In the genomic region with DNA sequence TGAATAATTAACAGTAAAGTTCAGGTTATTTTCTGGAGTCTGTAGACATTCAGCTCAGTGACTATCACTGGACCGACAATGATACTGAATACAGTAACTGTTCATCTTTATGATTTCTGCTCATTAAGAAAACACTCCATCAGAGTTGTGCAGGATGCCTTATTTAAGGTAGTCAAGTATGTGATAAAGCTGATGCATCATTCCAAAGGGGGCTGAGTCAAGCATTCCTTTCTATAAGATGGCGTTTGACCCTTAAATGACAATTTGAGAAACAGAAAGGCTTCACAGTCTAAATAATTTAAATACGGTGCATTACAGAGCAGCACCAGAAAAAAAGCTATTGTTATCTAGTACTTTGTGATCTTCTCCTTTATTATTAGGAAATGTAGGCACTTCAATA, we compare ENCODE assay signal across 20 cellular contexts.
A peak's percentile ranks its signal among the peaks of the same experiment; 100 is the strongest.
DNase-seq lines count a peak whose midpoint lies in the region; ATAC-seq and TF ChIP-seq lines count a peak whose summit lies in the region.
"Had no signal": no experiment of that assay in that cellular context is flagged by ENCODE, and none has a peak within 500 bp of the region (broad histone marks: within the 10 kb centered on the region; RNA-seq: fewer than 3 reads in every experiment).

No MANE protein-coding gene starts in this region.

- TF ChIP-seq CTCF in brain (conservative IDR thresholded peaks at IDR 0.05) (no peak), type B pancreatic cell (conservative IDR thresholded peaks at IDR 0.05) (no peak)

- H3K18ac ChIP-seq in mesendoderm (ENCODE audit: low read length): peak overlapping the region; percentile 12

- H4K8ac ChIP-seq in mesendoderm (ENCODE audit: low read depth, low read length): no peak overlapping the region

- WGBS in HUES64: 71% methylated on average over 3 of the region's 3 CpGs
- WGBS in mesendoderm (ENCODE audit: extremely low coverage, insufficient coverage, low lambda C conversion rate): no CpG with 5 or more reads among the region's 3 CpGs

- no peak overlapping the region for H3K56ac ChIP-seq in mesendoderm (ENCODE audit: low read length)

- peaks cover 51% of the 10 kb centered on the region for H3K4me1 ChIP-seq in HUES64 (ENCODE audit: insufficient read depth, low read length)
- H3K4me1 ChIP-seq in mesendoderm (ENCODE audit: control insufficient read depth, low read depth, low read length): peaks cover 4% of the 10 kb centered on the region
- H3K4me1 ChIP-seq: transverse colon had no signal

- H2BK5ac ChIP-seq in mesendoderm (ENCODE audit: low read length): no peak overlapping the region

- H3K36me3 ChIP-seq in HUES64 (ENCODE audit: insufficient read depth, low read length) (no peaks in the 10 kb centered on the region), mesendoderm (ENCODE audit: control insufficient read depth, insufficient read depth, low read length) (no peaks in the 10 kb centered on the region)
- H3K36me3 ChIP-seq: adrenal gland, transverse colon had no signal

- peaks cover 7% of the 10 kb centered on the region for H3K36me3 Mint-ChIP-seq in brain
- H3K36me3 Mint-ChIP-seq in type B pancreatic cell: no peaks in the 10 kb centered on the region
- H3K36me3 Mint-ChIP-seq: CD4-positive, alpha-beta memory T cell; mesothelial cell of epicardium had no signal

- no peak overlapping the region for H3K4me2 ChIP-seq in mesendoderm (ENCODE audit: low read length)

- peak; percentile 13 for DNase-seq in Daoy (ENCODE audit: low read depth)
- peak; percentile 59 for DNase-seq in mesendoderm
- DNase-seq in activated gamma-delta T cell (lab: John Stamatoyannopoulos, UW): no peak
- no peak for DNase-seq in type B pancreatic cell (ENCODE audit: extremely low spot score, unreplicated experiment)
- DNase-seq in DMS79 treated with DMSO at 0.1 percent for 48 hours (lab: John Stamatoyannopoulos, UW): no peak
- DNase-seq: activated CD4-positive, alpha-beta T cell treated with anti-CD3 and anti-CD28 coated beads, Interleukin-2, amount 50 U/mL, for 1 hour; activated effector memory CD4-positive, alpha-beta T cell treated with anti-CD3 and anti-CD28 coated beads, Interleukin-2, amount 50 U/mL, for 16 hours; CD4-positive, alpha-beta memory T cell; central memory CD4-positive, alpha-beta T cell; erythroblast; foreskin melanocyte; stimulated activated CD4-positive, alpha-beta T cell treated with anti-CD3 and anti-CD28 coated beads, Interleukin-4, amount 100 ng/mL, for 4 hours; stimulated activated naive CD8-positive, alpha-beta T cell treated with anti-CD3 and anti-CD28 coated beads, Interleukin-15, amount 100 ng/mL, for 72 hours; transverse colon had no signal

- H3K27ac Mint-ChIP-seq in brain (peak overlapping the region in 3 of 5 experiments; percentile 9 to 67 (median 58)), type B pancreatic cell (no peak overlapping the region)
- H3K27ac Mint-ChIP-seq: CD4-positive, alpha-beta memory T cell; stimulated activated naive CD8-positive, alpha-beta T cell treated with anti-CD3 and anti-CD28 coated beads, Interleukin-15, amount 100 ng/mL, for 72 hours had no signal

- no peak overlapping the region for H2AK5ac ChIP-seq in mesendoderm (ENCODE audit: low read length)

- H4K5ac ChIP-seq in mesendoderm (ENCODE audit: low read length): no peak overlapping the region

- H3K9ac ChIP-seq in HUES64 (ENCODE audit: low read depth, low read length) (peak overlapping the region; percentile 7; the same call in 1 of the 2 replicates), mesendoderm (ENCODE audit: low read length) (no peak overlapping the region)

- ATAC-seq in GM21390 (IDR thresholded peaks at IDR 0.05; ENCODE audit: unreplicated experiment): no peak
- ATAC-seq: stimulated activated naive CD8-positive, alpha-beta T cell treated with anti-CD3 and anti-CD28 coated beads, Interleukin-15, amount 100 ng/mL, for 72 hours had no signal

- no peaks in the 10 kb centered on the region for H3K9me3 ChIP-seq in HUES64 (ENCODE audit: insufficient read depth, low read depth, low read length)
- H3K9me3 ChIP-seq: adrenal gland, transverse colon had no signal

- peak overlapping the region; percentile 16 for H3K4ac ChIP-seq in mesendoderm (ENCODE audit: low read depth, low read length)

- no peak overlapping the region for H2BK15ac ChIP-seq in mesendoderm (replicated peaks; ENCODE audit: low read depth)

- H2BK120ac ChIP-seq in mesendoderm (ENCODE audit: low read depth, low read length): peak overlapping the region; percentile 82

- no peak overlapping the region for H3K23ac ChIP-seq in mesendoderm (ENCODE audit: low read length)

- H3K27me3 ChIP-seq in HUES64 (ENCODE audit: insufficient read depth, low read length) (no peaks in the 10 kb centered on the region), mesendoderm (ENCODE audit: insufficient read depth, low read length, poor library complexity) (no peaks in the 10 kb centered on the region)
- H3K27me3 ChIP-seq: adrenal gland, transverse colon had no signal

- H3K9me3 Mint-ChIP-seq in brain (no peaks in the 10 kb centered on the region), type B pancreatic cell (no peaks in the 10 kb centered on the region)
- H3K9me3 Mint-ChIP-seq: mesothelial cell of epicardium; neural crest cell; stimulated activated naive CD8-positive, alpha-beta T cell treated with anti-CD3 and anti-CD28 coated beads, Interleukin-15, amount 100 ng/mL, for 72 hours had no signal

- H3K4me3 Mint-ChIP-seq in brain (no peak overlapping the region), type B pancreatic cell (no peak overlapping the region)
- H3K4me3 Mint-ChIP-seq: CD4-positive, alpha-beta memory T cell; mesothelial cell of epicardium; stimulated activated naive CD8-positive, alpha-beta T cell treated with anti-CD3 and anti-CD28 coated beads, Interleukin-15, amount 100 ng/mL, for 72 hours had no signal

- peaks cover 99% of the 10 kb centered on the region for H3K4me1 Mint-ChIP-seq in brain
- peaks cover 35% of the 10 kb centered on the region for H3K4me1 Mint-ChIP-seq in type B pancreatic cell (ENCODE audit: unreplicated experiment)
- H3K4me1 Mint-ChIP-seq: CD4-positive, alpha-beta memory T cell; stimulated activated naive CD8-positive, alpha-beta T cell treated with anti-CD3 and anti-CD28 coated beads, Interleukin-15, amount 100 ng/mL, for 72 hours had no signal

- H3K27me3 Mint-ChIP-seq in brain: no peaks in the 10 kb centered on the region
- no peaks in the 10 kb centered on the region for H3K27me3 Mint-ChIP-seq in type B pancreatic cell
- H3K27me3 Mint-ChIP-seq: CD4-positive, alpha-beta memory T cell; stimulated activated naive CD8-positive, alpha-beta T cell treated with anti-CD3 and anti-CD28 coated beads, Interleukin-15, amount 100 ng/mL, for 72 hours had no signal

- H3K79me1 ChIP-seq in mesendoderm (ENCODE audit: low read length): peaks cover 12% of the 10 kb centered on the region

- peaks cover 4% of the 10 kb centered on the region for H3K79me2 ChIP-seq in mesendoderm (ENCODE audit: control insufficient read depth, insufficient read depth, low read length)

- H3K4me3 ChIP-seq in HUES64 (ENCODE audit: low read length): no peak overlapping the region
- H3K4me3 ChIP-seq in mesendoderm (ENCODE audit: low read length): no peak overlapping the region
- H3K4me3 ChIP-seq: adrenal gland, transverse colon had no signal

- H3K27ac ChIP-seq in HUES64 (ENCODE audit: low read depth, low read length) (peak overlapping the region; percentile 79), mesendoderm (ENCODE audit: low read depth, low read length) (no peak overlapping the region)
- H3K27ac ChIP-seq: adrenal gland, transverse colon had no signal

Comparison
In these comparisons a context has a peak if more than half of its experiments do, and no peak if none do; other contexts are left out.
1. DNase-seq: peak in Daoy (single experiment) and mesendoderm (single experiment); none in activated gamma-delta T cell (single experiment), type B pancreatic cell (single experiment) and DMS79 treated with DMSO at 0.1 percent for 48 hours (single experiment).